ENCODE assay signal across 8 cellular contexts in the genomic region with DNA sequence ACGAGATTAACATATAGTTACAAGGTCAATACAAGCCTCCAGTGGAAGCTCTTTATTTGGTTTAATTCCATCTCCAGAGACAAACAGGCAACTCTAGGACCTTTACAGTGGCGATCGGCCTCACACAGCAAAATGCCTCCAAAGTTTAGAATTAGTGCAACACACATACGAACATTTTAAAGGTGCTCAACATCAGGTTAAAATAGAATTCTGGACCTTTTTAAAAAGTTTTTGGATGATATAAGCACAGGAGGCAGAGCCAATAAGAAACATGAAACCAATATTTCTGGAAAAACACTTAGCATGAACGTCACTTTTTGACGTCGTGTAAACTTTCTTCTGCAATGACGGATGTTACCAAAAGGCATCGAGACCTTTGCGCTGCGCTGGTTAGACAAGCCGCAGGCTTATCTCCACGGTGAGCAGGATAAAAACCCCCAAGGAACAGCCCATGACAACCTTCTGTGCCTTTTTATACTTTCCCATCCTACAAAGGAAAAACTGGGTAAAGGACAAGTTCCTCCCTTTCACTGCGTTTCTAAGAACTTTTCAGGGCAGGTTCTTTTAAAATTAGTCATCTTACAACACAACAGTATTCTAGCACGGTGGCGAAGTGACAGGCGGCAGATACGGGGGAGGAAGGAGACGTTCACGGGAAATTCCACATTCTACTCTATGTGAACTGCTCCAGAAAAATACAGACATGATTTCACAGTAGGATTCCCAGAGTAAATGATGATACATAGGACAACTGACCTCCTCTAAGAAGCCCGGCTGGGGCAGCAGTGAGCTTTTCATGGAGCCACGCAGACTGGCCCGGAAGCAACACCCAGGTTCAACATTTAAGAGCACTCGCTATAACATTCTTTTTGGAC. TPM values are rescaled to one million over a fixed set of nuclear protein-coding genes. Genes with fewer than 3 reads are reported as not detected.
DNase-seq lines count a peak whose midpoint lies in the region; ATAC-seq and TF ChIP-seq lines count a peak whose summit lies in the region.

No MANE protein-coding gene starts in this region.

- no peaks in the 10 kb centered on the region for H3K9me3 ChIP-seq in SK-N-MC (ENCODE audit: low read depth, low read length)
- H3K9me3 ChIP-seq in naive thymus-derived CD4-positive, alpha-beta T cell (ENCODE audit: control insufficient read depth in 2 of 3, low read length in 3 of 3), result no peaks in the 10 kb centered on the region

- POLR2A ChIA-PET in naive thymus-derived CD4-positive, alpha-beta T cell (lab: Charles Lee), result interaction anchor here (1.0 to 11.8 kb wide), 31 partner anchors 7 to 241 kb away, joined by 3 to 202 read pairs (median 5); partner anchors contain the start of genes C9orf78, FNBP1, GPR107 and USP20
- POLR2A ChIA-PET in GM10248 (lab: Yijun Ruan, JAX), result interaction anchor here (0.5 to 1.3 kb wide), 5 partner anchors 14 to 401 kb away, joined by 3 to 9 read pairs (median 4); no protein-coding TSS in a partner anchor

- no peaks in the 10 kb centered on the region for H3K27me3 ChIP-seq in naive thymus-derived CD4-positive, alpha-beta T cell (ENCODE audit: control insufficient read depth in 2 of 2, insufficient read depth in 2 of 2, low read length in 2 of 2)

- ATAC-seq in naive thymus-derived CD4-positive, alpha-beta T cell, result peak; percentile 44

- peaks cover 0 to 14% (median 0%) of the 10 kb centered on the region in 11 donors for H3K9me3 Mint-ChIP-seq in naive thymus-derived CD4-positive, alpha-beta T cell

- CTCF ChIA-PET in naive thymus-derived CD4-positive, alpha-beta T cell (lab: Charles Lee), result interaction anchor here (0.7 to 2.4 kb wide), 14 partner anchors 24 to 452 kb away, joined by 3 to 9 read pairs (median 4); partner anchors contain the start of gene GPR107
- CTCF ChIA-PET in GM10248 (lab: Yijun Ruan, JAX), result interaction anchor here (0.8 to 4.9 kb wide), 7 partner anchors 10 to 219 kb away, joined by 3 to 23 read pairs (median 3); no protein-coding TSS in a partner anchor

- in situ Hi-C loops in astrocyte of the spinal cord (cut with HindIII; ENCODE audit: low sequenced_read_pairs), result no loop called here

- DNase-seq in GM12864 (ENCODE audit: low read depth), result no peak
- DNase-seq in SK-N-MC (ENCODE audit: low read depth, low spot score), result no peak
- DNase-seq in astrocyte of the spinal cord (ENCODE audit: low read depth, low spot score), result peak; percentile 52
- peak in 8 of 9 donors; percentile 65 to 94 (median 90) for DNase-seq in naive thymus-derived CD4-positive, alpha-beta T cell
- no peak for DNase-seq in GM10248 (ENCODE audit: extremely low spot score)
- DNase-seq in GOT3 (lab: John Stamatoyannopoulos, UW), result no peak
- no peak for DNase-seq in D341Med (ENCODE audit: low spot score)

- peaks cover 0 to 4% (median 0%) of the 10 kb centered on the region in 5 donors for H3K27me3 Mint-ChIP-seq in naive thymus-derived CD4-positive, alpha-beta T cell

- peak overlapping the region; percentile 85 to 98 (median 94) for H3K4me3 Mint-ChIP-seq in naive thymus-derived CD4-positive, alpha-beta T cell

- peak overlapping the region; percentile 97 to 100 (median 100) for H3K27ac Mint-ChIP-seq in naive thymus-derived CD4-positive, alpha-beta T cell

- peak overlapping the region; percentile 78 for H3K27ac ChIP-seq in SK-N-MC
- H3K27ac ChIP-seq in naive thymus-derived CD4-positive, alpha-beta T cell (ENCODE audit: low read depth, low read length), result peak overlapping the region; percentile 99
- peak overlapping the region; percentile 27 for H3K27ac ChIP-seq in urinary bladder (ENCODE audit: low read depth)

- peaks cover 0 to 44% (median 5%) of the 10 kb centered on the region in 5 donors for H3K36me3 Mint-ChIP-seq in naive thymus-derived CD4-positive, alpha-beta T cell

- peaks cover 28% of the 10 kb centered on the region for H3K36me3 ChIP-seq in SK-N-MC (ENCODE audit: insufficient read depth, low read length)
- no peaks in the 10 kb centered on the region for H3K36me3 ChIP-seq in naive thymus-derived CD4-positive, alpha-beta T cell (ENCODE audit: control insufficient read depth in 2 of 3, insufficient read depth in 3 of 3, low read length in 3 of 3)
- H3K36me3 ChIP-seq in urinary bladder (ENCODE audit: insufficient read depth), result no peaks in the 10 kb centered on the region

- no peak for TF ChIP-seq CTCF in GM12864 (IDR thresholded peaks at IDR 0.05; ENCODE audit: low read depth, low read length, missing control alignments)
- peak; percentile 37 for TF ChIP-seq CTCF in astrocyte of the spinal cord (IDR thresholded peaks at IDR 0.05; ENCODE audit: low read depth, low read length)
- no peak for TF ChIP-seq CTCF in GM10248 (IDR thresholded peaks at IDR 0.05; ENCODE audit: control extremely low read depth, extremely low read depth, low read depth, missing control alignments)

- 65% methylated on average over 24 of the region's 24 CpGs for WGBS in urinary bladder

- H3K4me3 ChIP-seq in GM12864 (ENCODE audit: low read depth, low read length) (peak overlapping the region; percentile 50), SK-N-MC (no peak overlapping the region), astrocyte of the spinal cord (ENCODE audit: low read depth, low read length) (no peak overlapping the region), urinary bladder (ENCODE audit: low read depth, low read length) (no peak overlapping the region)
- peak overlapping the region; percentile 58 for H3K4me3 ChIP-seq in naive thymus-derived CD4-positive, alpha-beta T cell (ENCODE audit: low read length)

- H3K4me1 ChIP-seq in naive thymus-derived CD4-positive, alpha-beta T cell (ENCODE audit: control insufficient read depth in 2 of 2, insufficient read depth in 2 of 2, low read length in 2 of 2), result peaks cover 43 to 61% of the 10 kb centered on the region in 2 donors
- H3K4me1 ChIP-seq in urinary bladder (ENCODE audit: insufficient read depth), result no peaks in the 10 kb centered on the region

- peaks cover 62 to 87% (median 71%) of the 10 kb centered on the region in 7 donors for H3K4me1 Mint-ChIP-seq in naive thymus-derived CD4-positive, alpha-beta T cell

- H3K9ac ChIP-seq in SK-N-MC (ENCODE audit: insufficient read length), result no peak overlapping the region

- intact Hi-C loops in naive thymus-derived CD4-positive, alpha-beta T cell (cut with micrococcal nuclease), result loop anchor here (1.0 to 5.0 kb wide), 13 partner anchors 35 to 475 kb away; partner anchors contain the start of genes C9orf78 (in 1 of the 2), FNBP1 (in 1 of the 2), NTMT1 (in 1 of the 2) and USP20 (in 1 of the 2)

RNA-seq across cellular contexts. Expression of gene USP20, which starts 52.2 kb away (rescaled TPM):
- 100 to 1,000 TPM in 3 of 5 experiments, 10 to 100 TPM in 2; 94.9 to 156 (median 118) TPM for total RNA-seq in naive thymus-derived CD4-positive, alpha-beta T cell
- polyA plus RNA-seq in naive thymus-derived CD4-positive, alpha-beta T cell, result 10 to 100 TPM; 41.0 to 87.2 TPM
- 7.7 TPM for total RNA-seq in urinary bladder
- polyA plus RNA-seq in urinary bladder, result 38.7 TPM

RNA-seq across cellular contexts. Expression of gene C9orf78, which starts 52.4 kb away (rescaled TPM):
- total RNA-seq in naive thymus-derived CD4-positive, alpha-beta T cell, result 100 to 1,000 TPM in 2 of 5 experiments, 10 to 100 TPM in 3; 66.2 to 118 (median 95.8) TPM
- polyA plus RNA-seq in naive thymus-derived CD4-positive, alpha-beta T cell, result 100 to 1,000 TPM; 175 to 234 TPM
- total RNA-seq in urinary bladder, result 27.0 TPM
- 99.8 TPM for polyA plus RNA-seq in urinary bladder

Comparison
In these comparisons a context has a peak if more than half of its experiments do, and no peak if none do; other contexts are left out.
1. DNase-seq: peak in astrocyte of the spinal cord (single experiment) and naive thymus-derived CD4-positive, alpha-beta T cell (8 of 9); none in GM12864 (single experiment), SK-N-MC (single experiment), GM10248 (single experiment), GOT3 (single experiment) and D341Med (single experiment).
2. H3K4me3 ChIP-seq: peak in GM12864 (single experiment) and naive thymus-derived CD4-positive, alpha-beta T cell (single experiment); none in SK-N-MC (single experiment), astrocyte of the spinal cord (single experiment) and urinary bladder (single experiment).
3. H3K27ac ChIP-seq: peak in every context shown above with its lines; median percentile 99 in naive thymus-derived CD4-positive, alpha-beta T cell; 78 in SK-N-MC; 27 in urinary bladder.
4. RNA of gene USP20, which starts 52.2 kb away (total RNA-seq): 94.9 to 156 TPM in naive thymus-derived CD4-positive, alpha-beta T cell; 7.7 TPM in urinary bladder (single experiment); every median in the first group is over 10 times any median in the second.